Comparison of ENCODE assay signal across 12 cellular contexts in genomic region chr5:131528682-131529081, GRCh38.
DNase-seq lines count a peak whose midpoint lies in the region; ATAC-seq and TF ChIP-seq lines count a peak whose summit lies in the region.
"Had no signal": no experiment of that assay in that cellular context is flagged by ENCODE, and none has a peak within 500 bp of the region (broad histone marks: within the 10 kb centered on the region; RNA-seq: fewer than 3 reads in every experiment).

No MANE protein-coding gene starts in this region.

- ATAC-seq in DND-41 (ENCODE audit: insufficient read depth, low read depth) (peak; percentile 39; the same call in 1 of the 3 replicates), GM19463 (IDR thresholded peaks at IDR 0.05; ENCODE audit: unreplicated experiment) (peak; percentile 61), HG03571 (IDR thresholded peaks at IDR 0.05; ENCODE audit: unreplicated experiment) (peak; percentile 78)
- ATAC-seq in central memory CD8-positive, alpha-beta T cell (replicated peaks; ENCODE audit: extremely low read depth, poor library complexity, severe bottlenecking), result no peak

- DNase-seq in DND-41 (no peak), midbrain (lab: John Stamatoyannopoulos, UW) (no peak), NCI-H1048 (lab: John Stamatoyannopoulos, UW) (no peak), BE2C (no peak), DMS153 (lab: John Stamatoyannopoulos, UW) (no peak)
- DNase-seq in central memory CD8-positive, alpha-beta T cell (ENCODE audit: low spot score in 2 of 2), result no peak
- DNase-seq: adrenal gland, left cardiac atrium, NCI-H446 treated with DMSO at 0.1 percent for 48 hours had no signal

- H3K4me3 ChIP-seq in DND-41 (ENCODE audit: low read depth in 1 of 2, low read length in 2 of 2), result no peak overlapping the region
- no peak overlapping the region for H3K4me3 ChIP-seq in BE2C (ENCODE audit: low read depth, low read length)
- H3K4me3 ChIP-seq: adrenal gland, right atrium auricular region had no signal

- no peaks in the 10 kb centered on the region for H4K20me1 ChIP-seq in DND-41 (ENCODE audit: insufficient read depth, low read length)

- H3K4me1 ChIP-seq in DND-41 (ENCODE audit: insufficient read depth, low read length) (no peaks in the 10 kb centered on the region), BE2C (peaks cover 30% of the 10 kb centered on the region)

- H3K9me3 ChIP-seq in DND-41 (ENCODE audit: insufficient read depth, low read length, severe bottlenecking) (no peaks in the 10 kb centered on the region), BE2C (no peaks in the 10 kb centered on the region)
- H3K9me3 ChIP-seq: adrenal gland, right atrium auricular region had no signal

- H3K9me3 Mint-ChIP-seq in central memory CD8-positive, alpha-beta T cell, result no peaks in the 10 kb centered on the region

- H3K4me3 Mint-ChIP-seq in central memory CD8-positive, alpha-beta T cell, result peak overlapping the region; percentile 2

- H3K27ac ChIP-seq in DND-41 (ENCODE audit: low read length), result no peak overlapping the region; the same call in 1 of the 2 replicates
- H3K27ac ChIP-seq: adrenal gland, right atrium auricular region had no signal

- no peak overlapping the region for H3K4me2 ChIP-seq in DND-41 (ENCODE audit: insufficient read depth, low read length)

- no peaks in the 10 kb centered on the region; the same call in 1 of the 2 replicates for H3K36me3 ChIP-seq in DND-41 (ENCODE audit: insufficient read depth, low read length)
- H3K36me3 ChIP-seq in BE2C, result no peaks in the 10 kb centered on the region
- H3K36me3 ChIP-seq: adrenal gland, right atrium auricular region had no signal

- no peak for TF ChIP-seq CTCF in DND-41 (IDR thresholded peaks at IDR 0.05; ENCODE audit: borderline replicate concordance, extremely low read depth, low read length, poor library complexity, severe bottlenecking)
- no peak for TF ChIP-seq CTCF in BE2C (IDR thresholded peaks at IDR 0.05; ENCODE audit: low read depth, low read length)

- no peak overlapping the region for H2AFZ ChIP-seq in DND-41 (ENCODE audit: low read depth, low read length)

- no peaks in the 10 kb centered on the region for H3K27me3 Mint-ChIP-seq in central memory CD8-positive, alpha-beta T cell

- H3K27ac Mint-ChIP-seq in central memory CD8-positive, alpha-beta T cell (ENCODE audit: low read depth), result peak overlapping the region; percentile 12

- no peaks in the 10 kb centered on the region for H3K27me3 ChIP-seq in DND-41 (ENCODE audit: insufficient read depth, low read length, poor library complexity)
- H3K27me3 ChIP-seq in BE2C, result no peaks in the 10 kb centered on the region
- H3K27me3 ChIP-seq: adrenal gland, right atrium auricular region had no signal

- peaks cover 5% of the 10 kb centered on the region for H3K36me3 Mint-ChIP-seq in central memory CD8-positive, alpha-beta T cell (ENCODE audit: insufficient read depth)

- no peaks in the 10 kb centered on the region for H3K79me2 ChIP-seq in DND-41 (ENCODE audit: insufficient read depth, low read length)

- H3K9ac ChIP-seq in DND-41 (ENCODE audit: low read depth, low read length), result no peak overlapping the region

- H3K4me1 Mint-ChIP-seq in central memory CD8-positive, alpha-beta T cell, result peaks cover 57% of the 10 kb centered on the region
